ENCODE assay signal across 8 cellular contexts in genomic region chr11:77039491-77040400, GRCh38. TPM values are rescaled to one million over a fixed set of nuclear protein-coding genes. Genes with fewer than 3 reads are reported as not detected.
DNase-seq lines count a peak whose midpoint lies in the region; ATAC-seq and TF ChIP-seq lines count a peak whose summit lies in the region.

No MANE protein-coding gene starts in this region.

- no peaks in the 10 kb centered on the region for H3K9me3 ChIP-seq in gastroesophageal sphincter
- H3K9me3 ChIP-seq in trophoblast cell (ENCODE audit: insufficient read depth, low read depth, low read length): peaks cover 13% of the 10 kb centered on the region
- H3K9me3 ChIP-seq in Karpas-422 (ENCODE audit: low read length): no peaks in the 10 kb centered on the region

- no peak overlapping the region for H4K12ac ChIP-seq in trophoblast cell (ENCODE audit: low read depth, low read length)

- no peaks in the 10 kb centered on the region for H3K9me3 Mint-ChIP-seq in activated CD4-positive, alpha-beta T cell treated with anti-CD3 and anti-CD28 coated beads, Interleukin-2, amount 10 ng/mL, durations not matched to agents 24 days and 14 days

- no peaks in the 10 kb centered on the region for H3K36me3 Mint-ChIP-seq in activated CD4-positive, alpha-beta T cell treated with anti-CD3 and anti-CD28 coated beads, Interleukin-2, amount 10 ng/mL, durations not matched to agents 24 days and 14 days (ENCODE audit: low read depth)

- intact Hi-C loops in activated CD4-positive, alpha-beta T cell treated with anti-CD3 and anti-CD28 coated beads, Interleukin-2, amount 10 ng/mL, durations not matched to agents 24 days and 14 days (cut with micrococcal nuclease): no loop called here

- H3K4me1 ChIP-seq in gastroesophageal sphincter: peaks cover 0 to 14% (median 8%) of the 10 kb centered on the region in 3 donors
- H3K4me1 ChIP-seq in trophoblast cell (ENCODE audit: control insufficient read depth in 1 of 2, insufficient read depth in 2 of 2, low read length in 2 of 2): peaks cover 0 to 4% of the 10 kb centered on the region in 2 experiments
- no peaks in the 10 kb centered on the region for H3K4me1 ChIP-seq in Karpas-422 (ENCODE audit: low read length)

- ATAC-seq in gastroesophageal sphincter (peak; percentile 48), GM19035 (IDR thresholded peaks at IDR 0.05; ENCODE audit: unreplicated experiment) (no peak)

- DNase-seq in activated CD4-positive, alpha-beta T cell treated with anti-CD3 and anti-CD28 coated beads, Interleukin-2, amount 10 ng/mL, durations not matched to agents 24 days and 14 days: peak; percentile 73
- no peak for DNase-seq in activated CD4-positive, alpha-beta T cell treated with anti-CD3 and anti-CD28 coated beads, Interleukin-2, amount 50 U/mL, for 1 hour
- DNase-seq in trophoblast cell: peak; percentile 20 to 55
- no peak for DNase-seq in H4 (ENCODE audit: low spot score)
- DNase-seq in Karpas-422: no peak

- H3K79me2 ChIP-seq in trophoblast cell (ENCODE audit: control insufficient read depth, insufficient read depth, low read length, poor library complexity) (no peaks in the 10 kb centered on the region), Karpas-422 (ENCODE audit: low read length) (no peaks in the 10 kb centered on the region)

- no peak for TF ChIP-seq EP300 in gastroesophageal sphincter (IDR thresholded peaks at IDR 0.05)

- H3K4me2 ChIP-seq in trophoblast cell (ENCODE audit: low read length) (peak overlapping the region; percentile 59), Karpas-422 (ENCODE audit: low read depth, low read length, poor library complexity, severe bottlenecking) (no peak overlapping the region)

- peaks cover 87% of the 10 kb centered on the region for H3K27me3 ChIP-seq in gastroesophageal sphincter
- peaks cover 17% of the 10 kb centered on the region for H3K27me3 ChIP-seq in trophoblast cell (ENCODE audit: insufficient read depth, low read length)
- no peaks in the 10 kb centered on the region for H3K27me3 ChIP-seq in Karpas-422 (ENCODE audit: low read length)

- WGBS in gastroesophageal sphincter (ENCODE audit: low coverage in 1 of 2), 2 donors: 15% methylated on average over 4 of the region's 109 CpGs; no CpG with 5 or more reads in 1 of the 2 donors
- no CpG with 5 or more reads among the region's 109 CpGs for WGBS in trophoblast cell (ENCODE audit: extremely low coverage, insufficient coverage, insufficient read length)

- H3K4me3 ChIP-seq in WI38 (ENCODE audit: low read depth, low read length) (peak overlapping the region; percentile 42), gastroesophageal sphincter (peak overlapping the region in 1 of 2 donors; percentile 42), trophoblast cell (ENCODE audit: low read depth, low read length) (no peak overlapping the region), Karpas-422 (ENCODE audit: low read length) (no peak overlapping the region)

- H4K91ac ChIP-seq in trophoblast cell (ENCODE audit: low read depth, low read length): no peak overlapping the region

- H3K18ac ChIP-seq in trophoblast cell (ENCODE audit: low read length): no peak overlapping the region

- no peaks in the 10 kb centered on the region for H3K79me1 ChIP-seq in trophoblast cell (ENCODE audit: low read length)

- no peak overlapping the region for H3K23ac ChIP-seq in trophoblast cell (ENCODE audit: low read length)

- H2BK5ac ChIP-seq in trophoblast cell (ENCODE audit: low read depth, low read length, poor library complexity): no peak overlapping the region

- H3K27ac Mint-ChIP-seq in activated CD4-positive, alpha-beta T cell treated with anti-CD3 and anti-CD28 coated beads, Interleukin-2, amount 10 ng/mL, durations not matched to agents 24 days and 14 days: no peak overlapping the region

- H2AK5ac ChIP-seq in trophoblast cell (ENCODE audit: low read length): no peak overlapping the region

- H3K27me3 Mint-ChIP-seq in activated CD4-positive, alpha-beta T cell treated with anti-CD3 and anti-CD28 coated beads, Interleukin-2, amount 10 ng/mL, durations not matched to agents 24 days and 14 days: peaks cover 52% of the 10 kb centered on the region

- TF ChIP-seq CTCF in WI38 (IDR thresholded peaks at IDR 0.05; ENCODE audit: low read depth, low read length) (peak; percentile 47), gastroesophageal sphincter (IDR thresholded peaks at IDR 0.05) (peak in 1 of 4 experiments; percentile 35)

- H4K8ac ChIP-seq in trophoblast cell (ENCODE audit: low read depth, low read length): no peak overlapping the region

- H2BK12ac ChIP-seq in trophoblast cell (ENCODE audit: low read length): no peak overlapping the region

- no peak overlapping the region for H2BK120ac ChIP-seq in trophoblast cell (ENCODE audit: insufficient read depth, low read length, poor library complexity)

- H3K9me2 ChIP-seq in Karpas-422 (replicated peaks; ENCODE audit: insufficient read depth, low read length): no peaks in the 10 kb centered on the region

- H3K36me3 ChIP-seq in gastroesophageal sphincter (no peaks in the 10 kb centered on the region), trophoblast cell (ENCODE audit: control insufficient read depth in 1 of 2, insufficient read depth in 2 of 2, low read length in 2 of 2) (no peaks in the 10 kb centered on the region), Karpas-422 (ENCODE audit: insufficient read depth, low read length) (no peaks in the 10 kb centered on the region)

- peaks cover 5% of the 10 kb centered on the region for H3K4me1 Mint-ChIP-seq in activated CD4-positive, alpha-beta T cell treated with anti-CD3 and anti-CD28 coated beads, Interleukin-2, amount 10 ng/mL, durations not matched to agents 24 days and 14 days

- H4K20me1 ChIP-seq in Karpas-422 (ENCODE audit: insufficient read depth, low read depth, low read length): no peaks in the 10 kb centered on the region

- TF ChIP-seq POLR2A in gastroesophageal sphincter (IDR thresholded peaks at IDR 0.05): no peak

- H3K27ac ChIP-seq in gastroesophageal sphincter: no peak overlapping the region
- no peak overlapping the region for H3K27ac ChIP-seq in trophoblast cell (ENCODE audit: low read depth, low read length)
- H3K27ac ChIP-seq in Karpas-422 (ENCODE audit: low read length): no peak overlapping the region

- no peak overlapping the region for H3K14ac ChIP-seq in trophoblast cell (ENCODE audit: low read length)

- H2AFZ ChIP-seq in trophoblast cell (ENCODE audit: insufficient read depth, low read length, poor library complexity) (peak overlapping the region; percentile 53), Karpas-422 (ENCODE audit: low read length) (no peak overlapping the region)

- no peak overlapping the region for H3K4me3 Mint-ChIP-seq in activated CD4-positive, alpha-beta T cell treated with anti-CD3 and anti-CD28 coated beads, Interleukin-2, amount 10 ng/mL, durations not matched to agents 24 days and 14 days

- H3K4ac ChIP-seq in trophoblast cell (ENCODE audit: low read depth, low read length): no peak overlapping the region

- H3K9ac ChIP-seq in trophoblast cell (ENCODE audit: low read length) (no peak overlapping the region), Karpas-422 (ENCODE audit: low read length) (no peak overlapping the region)

RNA-seq across cellular contexts. Expression of gene B3GNT6, which starts 5.5 kb away (rescaled TPM):
- not detected in 2 replicates for total RNA-seq in activated CD4-positive, alpha-beta T cell treated with anti-CD3 and anti-CD28 coated beads, Interleukin-2, amount 10 ng/mL, durations not matched to agents 24 days and 14 days
- under 1 TPM in 1 of 4 donors, not detected in 3; 0.62 TPM for total RNA-seq in gastroesophageal sphincter
- polyA plus RNA-seq in trophoblast cell (2013): 0.01 TPM in 2 replicates
- total RNA-seq in H4 (2014; rRNA removed; shearing (Covaris generic)): not detected in 2 replicates
- total RNA-seq in Karpas-422 (2014; rRNA removed; shearing (Covaris generic); ENCODE audit: low replicate concordance): not detected in 2 replicates

RNA-seq across cellular contexts. Expression of gene CAPN5, which starts 27.0 kb away (rescaled TPM):
- total RNA-seq in activated CD4-positive, alpha-beta T cell treated with anti-CD3 and anti-CD28 coated beads, Interleukin-2, amount 10 ng/mL, durations not matched to agents 24 days and 14 days: 0.30 TPM in 1 of 2 replicates, not detected in the other
- total RNA-seq in gastroesophageal sphincter: 1 to 10 TPM; 4.1 to 9.4 (median 7.7) TPM
- polyA plus RNA-seq in trophoblast cell (2013): 5.7 and 5.9 TPM in 2 replicates
- total RNA-seq in H4 (2014; rRNA removed; shearing (Covaris generic)): 4.5 and 8.8 TPM in 2 replicates
- total RNA-seq in Karpas-422 (2014; rRNA removed; shearing (Covaris generic); ENCODE audit: low replicate concordance): 0.07 and 0.54 TPM in 2 replicates

Comparison
In these comparisons a context has a peak if more than half of its experiments do, and no peak if none do; other contexts are left out.
1. DNase-seq: peak in activated CD4-positive, alpha-beta T cell treated with anti-CD3 and anti-CD28 coated beads, Interleukin-2, amount 10 ng/mL, durations not matched to agents 24 days and 14 days (single experiment) and trophoblast cell (2 of 2); none in activated CD4-positive, alpha-beta T cell treated with anti-CD3 and anti-CD28 coated beads, Interleukin-2, amount 50 U/mL, for 1 hour (single experiment), H4 (single experiment) and Karpas-422 (single experiment).